Comparison of ENCODE assay signal across 19 cellular contexts in the genomic region with DNA sequence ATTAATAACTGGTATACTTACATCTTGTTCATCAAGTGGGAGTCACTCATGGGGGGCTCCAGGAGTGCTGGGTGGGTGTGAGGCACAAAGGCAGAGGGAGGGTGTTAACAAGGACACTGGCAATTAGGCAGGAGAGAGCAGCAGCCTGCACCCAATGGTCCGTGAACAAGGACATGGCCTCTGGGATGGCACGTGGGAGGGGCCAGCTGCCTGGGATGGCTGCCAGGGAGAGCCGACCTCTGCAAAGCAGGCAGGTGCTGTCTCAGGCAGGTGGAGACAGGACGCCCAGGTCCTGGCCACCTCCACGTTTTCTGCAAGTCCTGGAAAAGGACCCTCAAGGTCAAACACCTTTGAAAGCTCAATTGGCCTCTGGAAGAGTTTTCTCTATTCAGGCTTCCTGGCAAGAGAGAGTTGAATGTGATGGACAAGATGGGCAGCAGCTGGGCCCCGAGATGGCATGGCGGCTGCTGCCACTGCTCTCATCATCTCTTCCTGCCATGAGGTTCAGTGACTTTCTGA.
DNase-seq lines count a peak whose midpoint lies in the region; ATAC-seq and TF ChIP-seq lines count a peak whose summit lies in the region.
"Had no signal": no experiment of that assay in that cellular context is flagged by ENCODE, and none has a peak within 500 bp of the region (broad histone marks: within the 10 kb centered on the region; RNA-seq: fewer than 3 reads in every experiment).

No MANE protein-coding gene starts in this region.

- no peaks in the 10 kb centered on the region for H3K27me3 ChIP-seq in endodermal cell (ENCODE audit: control insufficient read depth, insufficient read depth, low read length, poor library complexity, severe bottlenecking)
- peaks cover 0 to 44% (median 0%) of the 10 kb centered on the region in 4 donors for H3K27me3 ChIP-seq in esophagus muscularis mucosa
- H3K27me3 ChIP-seq: SJSA1, tibial nerve had no signal

- no peak for TF ChIP-seq EP300 in esophagus muscularis mucosa (IDR thresholded peaks at IDR 0.05)

- intact Hi-C loops in esophagus muscularis mucosa (cut with DNase I), result no loop called here

- TF ChIP-seq CTCF in endodermal cell (conservative IDR thresholded peaks at IDR 0.05), result no peak
- no peak for TF ChIP-seq CTCF in esophagus muscularis mucosa (IDR thresholded peaks at IDR 0.05)
- TF ChIP-seq CTCF in RWPE1 (conservative IDR thresholded peaks at IDR 0.05; ENCODE audit: low read depth), result no peak

- no peaks in the 10 kb centered on the region for H3K36me3 Mint-ChIP-seq in activated CD8-positive, alpha-beta memory T cell treated with anti-CD3 and anti-CD28 coated beads, Interleukin-2, amount 10 ng/mL, durations not matched to agents 7 days and 5 days
- no peaks in the 10 kb centered on the region for H3K36me3 Mint-ChIP-seq in endodermal cell (ENCODE audit: low read depth)

- CTCF ChIA-PET in activated CD8-positive, alpha-beta memory T cell treated with anti-CD3 and anti-CD28 coated beads, Interleukin-2, amount 10 ng/mL, durations not matched to agents 7 days and 5 days (lab: Charles Lee), result interaction anchor here (1.3 kb wide), 1 partner anchor 176 kb away, joined by 3 read pairs; no protein-coding TSS in a partner anchor
- CTCF ChIA-PET in RWPE1 (lab: Yijun Ruan, JAX), result interaction anchor here (0.8 kb wide), 1 partner anchor 126 kb away, joined by 3 read pairs; no protein-coding TSS in a partner anchor

- TF ChIP-seq POLR2A in esophagus muscularis mucosa (IDR thresholded peaks at IDR 0.05; ENCODE audit: low read depth), result no peak

- H3K27ac ChIP-seq in endodermal cell (ENCODE audit: low read depth, low read length) (no peak overlapping the region), esophagus muscularis mucosa (replicated peaks in 1 of 4) (no peak overlapping the region), RWPE1 (no peak overlapping the region)
- H3K27ac ChIP-seq: A549, C4-2B, hepatocyte, SJSA1, spleen, tibial nerve had no signal

- H3K9me3 ChIP-seq in endodermal cell (ENCODE audit: control insufficient read depth, low read length) (no peaks in the 10 kb centered on the region), esophagus muscularis mucosa (no peaks in the 10 kb centered on the region)
- H3K9me3 ChIP-seq: A549, SJSA1, spleen, tibial nerve had no signal

- no peak overlapping the region for H3K9ac ChIP-seq in endodermal cell (ENCODE audit: extremely low read depth, low read length, poor library complexity, severe bottlenecking)

- H3K9me3 Mint-ChIP-seq in activated CD8-positive, alpha-beta memory T cell treated with anti-CD3 and anti-CD28 coated beads, Interleukin-2, amount 10 ng/mL, durations not matched to agents 7 days and 5 days (ENCODE audit: low read depth), result no peaks in the 10 kb centered on the region
- H3K9me3 Mint-ChIP-seq in endodermal cell, result no peaks in the 10 kb centered on the region
- H3K9me3 Mint-ChIP-seq: activated T-helper 2 cell treated with anti-CD3 and anti-CD28 coated beads, Interferon-gamma antibody, Interleukin-2, Interleukin-4, amounts not matched to agents 10 μg/mL and 5 μg/mL and 100 μg/mL, durations not matched to agents 14 hours and 24 hours and 36 hours had no signal

- no peak for ATAC-seq in activated CD8-positive, alpha-beta memory T cell treated with anti-CD3 and anti-CD28 coated beads, Interleukin-2, amount 10 ng/mL, durations not matched to agents 7 days and 5 days
- ATAC-seq: A549; activated CD4-positive, CD25-positive, alpha-beta regulatory T cell treated with anti-CD3 and anti-CD28 coated beads, Interleukin-2, amount 50 U/mL, for 24 hours had no signal

- POLR2A ChIA-PET in RWPE1 (lab: Yijun Ruan, JAX; ENCODE audit: low non-redundant PET), result no interaction called here

- H3K36me3 ChIP-seq in endodermal cell (ENCODE audit: control insufficient read depth, insufficient read depth, low read length) (no peaks in the 10 kb centered on the region), esophagus muscularis mucosa (no peaks in the 10 kb centered on the region)
- H3K36me3 ChIP-seq: SJSA1, spleen, tibial nerve had no signal

- H3K27ac Mint-ChIP-seq in activated CD8-positive, alpha-beta memory T cell treated with anti-CD3 and anti-CD28 coated beads, Interleukin-2, amount 10 ng/mL, durations not matched to agents 7 days and 5 days, result no peak overlapping the region
- H3K27ac Mint-ChIP-seq in endodermal cell, result no peak overlapping the region
- H3K27ac Mint-ChIP-seq: activated T-helper 2 cell treated with anti-CD3 and anti-CD28 coated beads, Interferon-gamma antibody, Interleukin-2, Interleukin-4, amounts not matched to agents 10 μg/mL and 5 μg/mL and 100 μg/mL, durations not matched to agents 14 hours and 24 hours and 36 hours had no signal

- peak; percentile 12 for DNase-seq in activated CD8-positive, alpha-beta memory T cell treated with anti-CD3 and anti-CD28 coated beads, Interleukin-2, amount 10 ng/mL, durations not matched to agents 7 days and 5 days
- no peak for DNase-seq in activated CD8-positive, alpha-beta memory T cell treated with anti-CD3 and anti-CD28 coated beads, Interleukin-2, amount 50 U/mL, for 48 hours
- DNase-seq in NCI-H2196 treated with DMSO at 0.1 percent for 48 hours (lab: John Stamatoyannopoulos, UW; ENCODE audit: unreplicated experiment), result peak; percentile 74
- DNase-seq in endodermal cell, result peak; percentile 45
- no peak for DNase-seq in esophagus muscularis mucosa (ENCODE audit: extremely low spot score)
- DNase-seq in OCI-M1 (lab: John Stamatoyannopoulos, UW), result no peak
- no peak for DNase-seq in RWPE1 (ENCODE audit: low spot score)
- no peak for DNase-seq in nucleus accumbens (lab: John Stamatoyannopoulos, UW)
- DNase-seq: effector CD8-positive, alpha-beta T cell; kidney; spleen; T-helper 9 cell had no signal

- H3K27me3 Mint-ChIP-seq in activated CD8-positive, alpha-beta memory T cell treated with anti-CD3 and anti-CD28 coated beads, Interleukin-2, amount 10 ng/mL, durations not matched to agents 7 days and 5 days, result peaks cover 11% of the 10 kb centered on the region
- peaks cover 5% of the 10 kb centered on the region for H3K27me3 Mint-ChIP-seq in endodermal cell (ENCODE audit: insufficient read depth)

- no peak overlapping the region for H3K4me3 Mint-ChIP-seq in activated CD8-positive, alpha-beta memory T cell treated with anti-CD3 and anti-CD28 coated beads, Interleukin-2, amount 10 ng/mL, durations not matched to agents 7 days and 5 days
- no peak overlapping the region for H3K4me3 Mint-ChIP-seq in endodermal cell

- peaks cover 8% of the 10 kb centered on the region for H3K4me1 Mint-ChIP-seq in activated CD8-positive, alpha-beta memory T cell treated with anti-CD3 and anti-CD28 coated beads, Interleukin-2, amount 10 ng/mL, durations not matched to agents 7 days and 5 days
- H3K4me1 Mint-ChIP-seq in endodermal cell, result peaks cover 9% of the 10 kb centered on the region

- H3K4me3 ChIP-seq in endodermal cell (ENCODE audit: low read length), result no peak overlapping the region
- no peak overlapping the region for H3K4me3 ChIP-seq in esophagus muscularis mucosa
- H3K4me3 ChIP-seq: A549, hepatocyte, SJSA1, spleen, tibial nerve had no signal

- 89 to 92% methylated on average over 6 to 7 of the region's 7 CpGs for WGBS in endodermal cell (ENCODE audit: insufficient coverage in 1 of 2, insufficient read length in 1 of 2), 2 experiments
- 76% methylated on average over 4 of the region's 7 CpGs for WGBS in esophagus muscularis mucosa

- H3K4me1 ChIP-seq in endodermal cell (ENCODE audit: control insufficient read depth, insufficient read depth, low read length) (no peaks in the 10 kb centered on the region), esophagus muscularis mucosa (no peaks in the 10 kb centered on the region)
- H3K4me1 ChIP-seq: A549, SJSA1, spleen, tibial nerve had no signal

Comparison
In these comparisons a context has a peak if more than half of its experiments do, and no peak if none do; other contexts are left out.
1. DNase-seq: peak in activated CD8-positive, alpha-beta memory T cell treated with anti-CD3 and anti-CD28 coated beads, Interleukin-2, amount 10 ng/mL, durations not matched to agents 7 days and 5 days (single experiment), NCI-H2196 treated with DMSO at 0.1 percent for 48 hours (single experiment) and endodermal cell (single experiment); none in activated CD8-positive, alpha-beta memory T cell treated with anti-CD3 and anti-CD28 coated beads, Interleukin-2, amount 50 U/mL, for 48 hours (single experiment), esophagus muscularis mucosa (single experiment), OCI-M1 (single experiment), RWPE1 (single experiment) and nucleus accumbens (0 of 56).